Comparison of ENCODE assay signal across 1 cellular context in genomic region chr11:100759106-100759505, GRCh38.
TF ChIP-seq lines count a peak whose summit lies in the region.

No MANE protein-coding gene starts in this region.

TF ChIP-seq in H1, 55 proteins besides CTCF, POLR2A, EP300 and RAD21:
- TF ChIP-seq RFX5 (IDR thresholded peaks at IDR 0.05; ENCODE audit: borderline replicate concordance, low read depth, low read length) (no peak), CBX5 (IDR thresholded peaks at IDR 0.05; ENCODE audit: low read depth, low read length) (no peak), KDM4A (IDR thresholded peaks at IDR 0.05; ENCODE audit: low read depth, low read length, severe bottlenecking) (no peak), POU5F1 (IDR thresholded peaks at IDR 0.05; ENCODE audit: low read depth, low read length) (no peak), NANOG (IDR thresholded peaks at IDR 0.05; ENCODE audit: insufficient read depth, low read depth, low read length, poor library complexity, severe bottlenecking) (no peak), HDAC6 (IDR thresholded peaks at IDR 0.05; ENCODE audit: low read depth, low read length) (no peak), TBP (IDR thresholded peaks at IDR 0.05; ENCODE audit: low read depth, low read length) (no peak)
TF ChIP-seq in H1: peak in this region for 0.
